Comparison of ENCODE assay signal across 1 cellular context in the genomic region with DNA sequence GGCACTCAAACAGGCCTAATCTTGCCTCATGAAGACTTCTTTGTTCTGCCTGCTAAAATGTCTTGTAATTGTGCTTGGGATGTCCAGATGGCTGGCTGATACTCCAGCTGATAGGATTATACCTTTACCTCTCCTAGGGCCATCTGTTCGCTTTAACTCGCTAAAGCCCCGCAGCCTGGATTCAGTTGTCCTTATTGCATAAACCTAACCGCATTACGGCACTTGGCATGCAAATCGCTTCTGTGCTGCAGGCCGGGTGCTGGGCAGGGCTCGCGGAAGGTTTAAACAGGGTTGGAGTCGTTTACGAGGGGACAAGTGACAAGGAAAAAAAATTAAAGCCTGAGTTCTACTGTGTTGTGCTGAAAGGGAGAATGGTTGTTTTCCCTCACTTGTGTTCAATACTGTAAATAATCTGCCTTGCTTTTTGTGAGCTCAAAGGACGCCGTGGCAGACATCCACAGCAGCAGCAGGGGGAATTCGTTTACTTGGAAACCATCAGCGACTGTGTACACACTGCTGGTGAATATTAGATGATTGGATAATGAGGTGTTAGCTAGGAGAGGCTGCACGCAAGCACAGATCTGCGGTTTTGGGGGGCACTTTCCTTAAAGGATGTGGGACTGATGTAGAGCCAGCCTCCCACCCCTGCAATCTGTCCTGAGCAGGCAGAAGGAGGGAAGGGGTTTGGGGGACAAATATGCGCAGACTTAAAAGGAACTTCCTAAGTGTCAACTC.
TF ChIP-seq lines count a peak whose summit lies in the region.

No MANE protein-coding gene starts in this region.

TF ChIP-seq in H1, 55 proteins besides CTCF, POLR2A, EP300 and RAD21 (continued from another document):
- TF ChIP-seq, protein P1, sequence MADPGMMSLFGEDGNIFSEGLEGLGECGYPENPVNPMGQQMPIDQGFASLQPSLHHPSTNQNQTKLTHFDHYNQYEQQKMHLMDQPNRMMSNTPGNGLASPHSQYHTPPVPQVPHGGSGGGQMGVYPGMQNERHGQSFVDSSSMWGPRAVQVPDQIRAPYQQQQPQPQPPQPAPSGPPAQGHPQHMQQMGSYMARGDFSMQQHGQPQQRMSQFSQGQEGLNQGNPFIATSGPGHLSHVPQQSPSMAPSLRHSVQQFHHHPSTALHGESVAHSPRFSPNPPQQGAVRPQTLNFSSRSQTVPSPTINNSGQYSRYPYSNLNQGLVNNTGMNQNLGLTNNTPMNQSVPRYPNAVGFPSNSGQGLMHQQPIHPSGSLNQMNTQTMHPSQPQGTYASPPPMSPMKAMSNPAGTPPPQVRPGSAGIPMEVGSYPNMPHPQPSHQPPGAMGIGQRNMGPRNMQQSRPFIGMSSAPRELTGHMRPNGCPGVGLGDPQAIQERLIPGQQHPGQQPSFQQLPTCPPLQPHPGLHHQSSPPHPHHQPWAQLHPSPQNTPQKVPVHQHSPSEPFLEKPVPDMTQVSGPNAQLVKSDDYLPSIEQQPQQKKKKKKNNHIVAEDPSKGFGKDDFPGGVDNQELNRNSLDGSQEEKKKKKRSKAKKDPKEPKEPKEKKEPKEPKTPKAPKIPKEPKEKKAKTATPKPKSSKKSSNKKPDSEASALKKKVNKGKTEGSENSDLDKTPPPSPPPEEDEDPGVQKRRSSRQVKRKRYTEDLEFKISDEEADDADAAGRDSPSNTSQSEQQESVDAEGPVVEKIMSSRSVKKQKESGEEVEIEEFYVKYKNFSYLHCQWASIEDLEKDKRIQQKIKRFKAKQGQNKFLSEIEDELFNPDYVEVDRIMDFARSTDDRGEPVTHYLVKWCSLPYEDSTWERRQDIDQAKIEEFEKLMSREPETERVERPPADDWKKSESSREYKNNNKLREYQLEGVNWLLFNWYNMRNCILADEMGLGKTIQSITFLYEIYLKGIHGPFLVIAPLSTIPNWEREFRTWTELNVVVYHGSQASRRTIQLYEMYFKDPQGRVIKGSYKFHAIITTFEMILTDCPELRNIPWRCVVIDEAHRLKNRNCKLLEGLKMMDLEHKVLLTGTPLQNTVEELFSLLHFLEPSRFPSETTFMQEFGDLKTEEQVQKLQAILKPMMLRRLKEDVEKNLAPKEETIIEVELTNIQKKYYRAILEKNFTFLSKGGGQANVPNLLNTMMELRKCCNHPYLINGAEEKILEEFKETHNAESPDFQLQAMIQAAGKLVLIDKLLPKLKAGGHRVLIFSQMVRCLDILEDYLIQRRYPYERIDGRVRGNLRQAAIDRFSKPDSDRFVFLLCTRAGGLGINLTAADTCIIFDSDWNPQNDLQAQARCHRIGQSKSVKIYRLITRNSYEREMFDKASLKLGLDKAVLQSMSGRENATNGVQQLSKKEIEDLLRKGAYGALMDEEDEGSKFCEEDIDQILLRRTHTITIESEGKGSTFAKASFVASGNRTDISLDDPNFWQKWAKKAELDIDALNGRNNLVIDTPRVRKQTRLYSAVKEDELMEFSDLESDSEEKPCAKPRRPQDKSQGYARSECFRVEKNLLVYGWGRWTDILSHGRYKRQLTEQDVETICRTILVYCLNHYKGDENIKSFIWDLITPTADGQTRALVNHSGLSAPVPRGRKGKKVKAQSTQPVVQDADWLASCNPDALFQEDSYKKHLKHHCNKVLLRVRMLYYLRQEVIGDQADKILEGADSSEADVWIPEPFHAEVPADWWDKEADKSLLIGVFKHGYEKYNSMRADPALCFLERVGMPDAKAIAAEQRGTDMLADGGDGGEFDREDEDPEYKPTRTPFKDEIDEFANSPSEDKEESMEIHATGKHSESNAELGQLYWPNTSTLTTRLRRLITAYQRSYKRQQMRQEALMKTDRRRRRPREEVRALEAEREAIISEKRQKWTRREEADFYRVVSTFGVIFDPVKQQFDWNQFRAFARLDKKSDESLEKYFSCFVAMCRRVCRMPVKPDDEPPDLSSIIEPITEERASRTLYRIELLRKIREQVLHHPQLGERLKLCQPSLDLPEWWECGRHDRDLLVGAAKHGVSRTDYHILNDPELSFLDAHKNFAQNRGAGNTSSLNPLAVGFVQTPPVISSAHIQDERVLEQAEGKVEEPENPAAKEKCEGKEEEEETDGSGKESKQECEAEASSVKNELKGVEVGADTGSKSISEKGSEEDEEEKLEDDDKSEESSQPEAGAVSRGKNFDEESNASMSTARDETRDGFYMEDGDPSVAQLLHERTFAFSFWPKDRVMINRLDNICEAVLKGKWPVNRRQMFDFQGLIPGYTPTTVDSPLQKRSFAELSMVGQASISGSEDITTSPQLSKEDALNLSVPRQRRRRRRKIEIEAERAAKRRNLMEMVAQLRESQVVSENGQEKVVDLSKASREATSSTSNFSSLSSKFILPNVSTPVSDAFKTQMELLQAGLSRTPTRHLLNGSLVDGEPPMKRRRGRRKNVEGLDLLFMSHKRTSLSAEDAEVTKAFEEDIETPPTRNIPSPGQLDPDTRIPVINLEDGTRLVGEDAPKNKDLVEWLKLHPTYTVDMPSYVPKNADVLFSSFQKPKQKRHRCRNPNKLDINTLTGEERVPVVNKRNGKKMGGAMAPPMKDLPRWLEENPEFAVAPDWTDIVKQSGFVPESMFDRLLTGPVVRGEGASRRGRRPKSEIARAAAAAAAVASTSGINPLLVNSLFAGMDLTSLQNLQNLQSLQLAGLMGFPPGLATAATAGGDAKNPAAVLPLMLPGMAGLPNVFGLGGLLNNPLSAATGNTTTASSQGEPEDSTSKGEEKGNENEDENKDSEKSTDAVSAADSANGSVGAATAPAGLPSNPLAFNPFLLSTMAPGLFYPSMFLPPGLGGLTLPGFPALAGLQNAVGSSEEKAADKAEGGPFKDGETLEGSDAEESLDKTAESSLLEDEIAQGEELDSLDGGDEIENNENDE (IDR thresholded peaks at IDR 0.05; ENCODE audit: insufficient replicate concordance, low read length): no peak
